Comparison of ENCODE assay signal across 21 cellular contexts in genomic region chr19:30054210-30054609, GRCh38.
DNase-seq lines count a peak whose midpoint lies in the region; ATAC-seq, FAIRE-seq and TF ChIP-seq lines count a peak whose summit lies in the region.
"Had no signal": no experiment of that assay in that cellular context is flagged by ENCODE, and none has a peak within 500 bp of the region (broad histone marks: within the 10 kb centered on the region; RNA-seq: fewer than 3 reads in every experiment).

No MANE protein-coding gene starts in this region.

- no peaks in the 10 kb centered on the region for H3K4me1 Mint-ChIP-seq in activated T-cell treated with anti-CD3 and anti-CD28 coated beads, Interleukin-2, amount 50 U/mL, for 4 hours (ENCODE audit: low read depth)
- H3K4me1 Mint-ChIP-seq: B cell had no signal

- H3K9me3 Mint-ChIP-seq in activated T-cell treated with anti-CD3 and anti-CD28 coated beads, Interleukin-2, amount 50 U/mL, for 4 hours, result no peaks in the 10 kb centered on the region
- H3K9me3 Mint-ChIP-seq: CD4-positive, alpha-beta T cell; CD8-positive, alpha-beta T cell had no signal

- 0 out of 2 replicates have a peak, but pooled peaks cover 5% of the 10 kb centered on the region for H4K20me1 ChIP-seq in K562 (replicated peaks; ENCODE audit: control insufficient read depth, insufficient read depth, low read length)
- no peaks in the 10 kb centered on the region for H4K20me1 ChIP-seq in osteoblast (ENCODE audit: insufficient read depth, low read length)

- no peaks in the 10 kb centered on the region for H3K27me3 Mint-ChIP-seq in activated T-cell treated with anti-CD3 and anti-CD28 coated beads, Interleukin-2, amount 50 U/mL, for 4 hours (ENCODE audit: low read depth)
- H3K27me3 Mint-ChIP-seq: B cell; CD4-positive, alpha-beta T cell had no signal

- no peak for TF ChIP-seq EP300 in K562 (IDR thresholded peaks at IDR 0.05; ENCODE audit: low read length)

- intact Hi-C loops in K562 (cut with micrococcal nuclease) (no loop called here), left colon (cut with DNase I, micrococcal nuclease) (no loop called here)

- no peak overlapping the region for H3K9ac ChIP-seq in K562 (ENCODE audit: insufficient read depth in 1 of 2, low read depth in 2 of 2, low read length in 2 of 2)
- H3K9ac ChIP-seq: BLaER1 treated with 17β-estradiol and CSF1 and Interleukin-3, amounts not matched to agents 10 nM and 100 nM had no signal

- TF ChIP-seq CTCF in K562 (IDR thresholded peaks at IDR 0.05 in 2 of 3, conservative IDR thresholded peaks at IDR 0.05 in 1 of 3; ENCODE audit: insufficient read depth in 2 of 3, low read depth in 1 of 3, low read length in 3 of 3) (no peak), osteoblast (IDR thresholded peaks at IDR 0.05; ENCODE audit: extremely low read depth, low read depth, low read length) (no peak)

- H2AFZ ChIP-seq in K562 (ENCODE audit: low read depth, low read length), result no peak overlapping the region
- no peak overlapping the region for H2AFZ ChIP-seq in osteoblast (ENCODE audit: low read length)

- no peak overlapping the region for H3K4me3 Mint-ChIP-seq in activated T-cell treated with anti-CD3 and anti-CD28 coated beads, Interleukin-2, amount 50 U/mL, for 4 hours
- H3K4me3 Mint-ChIP-seq: B cell; CD4-positive, alpha-beta T cell; CD8-positive, alpha-beta T cell had no signal

- ATAC-seq in K562, result no peak
- peak; percentile 36 for ATAC-seq in left colon
- ATAC-seq in activated T-cell treated with anti-CD3 and anti-CD28 coated beads, Interleukin-2, amount 50 U/mL, for 4 hours, result no peak
- ATAC-seq: CD8-positive, alpha-beta T cell had no signal

- 25% methylated on average over 2 of the region's 2 CpGs for WGBS in K562 (ENCODE audit: insufficient coverage, low coverage, missing lambda C conversion rate)

- H3K27me3 ChIP-seq in K562 (ENCODE audit: control insufficient read depth in 2 of 2, insufficient read depth in 2 of 2, low read length in 2 of 2), result peaks cover 7 to 24% of the 10 kb centered on the region in 2 experiments; a peak in 1 of 5 replicates
- H3K27me3 ChIP-seq in osteoblast (ENCODE audit: insufficient read depth, low read length), result no peaks in the 10 kb centered on the region
- H3K27me3 ChIP-seq: BLaER1 treated with 17β-estradiol and CSF1 and Interleukin-3, amounts not matched to agents 10 nM and 100 nM had no signal

- H3K27ac ChIP-seq in K562 (ENCODE audit: extremely low read depth, low read depth, low read length) (no peak overlapping the region), osteoblast (ENCODE audit: low read depth, low read length) (no peak overlapping the region), substantia nigra (ENCODE audit: low read depth, low read length, poor library complexity, severe bottlenecking) (no peak overlapping the region)
- H3K27ac ChIP-seq: 22Rv1; A549; BLaER1 treated with 17β-estradiol and CSF1 and Interleukin-3, amounts not matched to agents 10 nM and 100 nM; C4-2B had no signal

- H3K79me2 ChIP-seq in K562 (ENCODE audit: control insufficient read depth, insufficient read depth, low read length), result no peaks in the 10 kb centered on the region
- no peaks in the 10 kb centered on the region for H3K79me2 ChIP-seq in osteoblast (ENCODE audit: insufficient read depth, low read length)

- no TSS peak for BruUV-seq in K562 (replicated peaks; lab: Mats Ljungman, UMichigan)

- H3K4me1 ChIP-seq in K562 (replicated peaks in 1 of 2; ENCODE audit: control insufficient read depth in 2 of 2, insufficient read depth in 2 of 2, low read length in 2 of 2), result no peaks in the 10 kb centered on the region
- no peaks in the 10 kb centered on the region for H3K4me1 ChIP-seq in osteoblast (ENCODE audit: insufficient read depth, low read length)
- H3K4me1 ChIP-seq: A549, Caco-2 had no signal

- H3K9me3 ChIP-seq in K562 (replicated peaks; ENCODE audit: control insufficient read depth, insufficient read depth, low read depth, low read length), result no peaks in the 10 kb centered on the region
- no peaks in the 10 kb centered on the region for H3K9me3 ChIP-seq in osteoblast (ENCODE audit: low read depth, low read length)
- H3K9me3 ChIP-seq: A549, Caco-2 had no signal

- FAIRE-seq in K562 (lab: Jason Lieb, UNC), result no peak
- FAIRE-seq: D721Med, G401.6, GM12891 had no signal

- no peaks in the 10 kb centered on the region for H3K36me3 ChIP-seq in K562 (ENCODE audit: control insufficient read depth, insufficient read depth, low read length)
- H3K36me3 ChIP-seq in osteoblast (ENCODE audit: insufficient read depth, low read length), result no peaks in the 10 kb centered on the region

- CTCF ChIA-PET in K562 (lab: Yijun Ruan, JAX; ENCODE audit: low intra/inter-chr PET ratio), result no interaction called here

- H3K4me2 ChIP-seq in K562 (ENCODE audit: insufficient read depth, low read length), result no peak overlapping the region
- H3K4me2 ChIP-seq in osteoblast (ENCODE audit: insufficient read depth, low read length), result no peak overlapping the region
- H3K4me2 ChIP-seq: A549; BLaER1 treated with 17β-estradiol and CSF1 and Interleukin-3, amounts not matched to agents 10 nM and 100 nM had no signal

- TF ChIP-seq POLR2A in K562 (conservative IDR thresholded peaks at IDR 0.05), result no peak

- no peaks in the 10 kb centered on the region for H3K36me3 Mint-ChIP-seq in activated T-cell treated with anti-CD3 and anti-CD28 coated beads, Interleukin-2, amount 50 U/mL, for 4 hours (ENCODE audit: insufficient read depth)
- H3K36me3 Mint-ChIP-seq: CD8-positive, alpha-beta T cell had no signal

- H3K9me1 ChIP-seq in K562 (ENCODE audit: control insufficient read depth, insufficient read depth, low read length), result no peaks in the 10 kb centered on the region

- H3K4me3 ChIP-seq in K562 (no peak overlapping the region), osteoblast (ENCODE audit: insufficient read depth, low read length) (no peak overlapping the region)
- H3K4me3 ChIP-seq: A549; BLaER1 treated with 17β-estradiol and CSF1 and Interleukin-3, amounts not matched to agents 10 nM and 100 nM had no signal

- no peak for TF ChIP-seq RAD21 in K562 (CRISPR knock-in tag; conservative IDR thresholded peaks at IDR 0.05 in 1 of 2, IDR thresholded peaks at IDR 0.05 in 1 of 2)

- DNase-seq in K562 (ENCODE audit: extremely low read depth in 1 of 4, low spot score in 3 of 4), result no peak
- DNase-seq in left colon, result no peak
- DNase-seq in osteoblast (ENCODE audit: insufficient read length, low spot score, missing footprints), result peak; percentile 26
- no peak for DNase-seq in substantia nigra (lab: John Stamatoyannopoulos, UW)
- no peak for DNase-seq in activated T-cell treated with anti-CD3 and anti-CD28 coated beads, Interleukin-2, amount 50 U/mL, for 4 hours
- DNase-seq in NCI-H524 (lab: John Stamatoyannopoulos, UW), result no peak
- DNase-seq: AML-193; Caco-2; Calu3; CD4-positive, alpha-beta T cell; CD8-positive, alpha-beta T cell; DMS79 treated with DMSO at 0.1 percent for 48 hours; GF-D8 had no signal

- in situ Hi-C loops in K562 (cut with MboI), result no loop called here

- POLR2A ChIA-PET in K562 (lab: Yijun Ruan, JAX), result no interaction called here

TF ChIP-seq in K562, 482 proteins besides CTCF, POLR2A, EP300 and RAD21:
- TF ChIP-seq MTA1 (IDR thresholded peaks at IDR 0.05; ENCODE audit: borderline replicate concordance), result peak; percentile 82; the same call in 1 of the 2 replicates
- 0 out of 4 replicates have a peak, but pooled peaks of 1 of the 2 experiments have one; percentile 19 for TF ChIP-seq MCM7 (IDR thresholded peaks at IDR 0.05)
- no peak for TF ChIP-seq ZC3H8 (IDR thresholded peaks at IDR 0.05)
- TF ChIP-seq DACH1 (IDR thresholded peaks at IDR 0.05; ENCODE audit: partially characterized antibody), result peak; percentile 95
- TF ChIP-seq GATA2 (CRISPR knock-in tag; IDR thresholded peaks at IDR 0.05), result peak; percentile 21; the same call in 1 of the 2 replicates
- TF ChIP-seq, protein P1, sequence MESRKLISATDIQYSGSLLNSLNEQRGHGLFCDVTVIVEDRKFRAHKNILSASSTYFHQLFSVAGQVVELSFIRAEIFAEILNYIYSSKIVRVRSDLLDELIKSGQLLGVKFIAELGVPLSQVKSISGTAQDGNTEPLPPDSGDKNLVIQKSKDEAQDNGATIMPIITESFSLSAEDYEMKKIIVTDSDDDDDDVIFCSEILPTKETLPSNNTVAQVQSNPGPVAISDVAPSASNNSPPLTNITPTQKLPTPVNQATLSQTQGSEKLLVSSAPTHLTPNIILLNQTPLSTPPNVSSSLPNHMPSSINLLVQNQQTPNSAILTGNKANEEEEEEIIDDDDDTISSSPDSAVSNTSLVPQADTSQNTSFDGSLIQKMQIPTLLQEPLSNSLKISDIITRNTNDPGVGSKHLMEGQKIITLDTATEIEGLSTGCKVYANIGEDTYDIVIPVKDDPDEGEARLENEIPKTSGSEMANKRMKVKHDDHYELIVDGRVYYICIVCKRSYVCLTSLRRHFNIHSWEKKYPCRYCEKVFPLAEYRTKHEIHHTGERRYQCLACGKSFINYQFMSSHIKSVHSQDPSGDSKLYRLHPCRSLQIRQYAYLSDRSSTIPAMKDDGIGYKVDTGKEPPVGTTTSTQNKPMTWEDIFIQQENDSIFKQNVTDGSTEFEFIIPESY (CRISPR knock-in tag; IDR thresholded peaks at IDR 0.05), result no peak
- no peak for TF ChIP-seq ZNF696 (CRISPR knock-in tag; conservative IDR thresholded peaks at IDR 0.05)
- no peak for TF ChIP-seq JUN (IDR thresholded peaks at IDR 0.05; ENCODE audit: borderline replicate concordance, low read depth, low read length)
- TF ChIP-seq JUN (CRISPR knock-in tag; IDR thresholded peaks at IDR 0.05; ENCODE audit: borderline replicate concordance), result no peak
- no peak for TF ChIP-seq MEIS2 (IDR thresholded peaks at IDR 0.05; ENCODE audit: partially characterized antibody)
- TF ChIP-seq GATAD2B (IDR thresholded peaks at IDR 0.05; ENCODE audit: borderline replicate concordance), result peak; percentile 86
- no peak for TF ChIP-seq GTF2F1 (IDR thresholded peaks at IDR 0.05; ENCODE audit: low read depth, low read length)
- TF ChIP-seq ZBTB2 (IDR thresholded peaks at IDR 0.05), result peak; percentile 78; the same call in 1 of the 2 replicates
